In genomic region chr9:87514136-87514535, GRCh38 we compare ENCODE assay signal across 1 cellular context.
TF ChIP-seq lines count a peak whose summit lies in the region.

No MANE protein-coding gene starts in this region.

TF ChIP-seq in GM23338, 12 proteins besides CTCF, POLR2A, EP300 and RAD21 (continued from another document):
- TF ChIP-seq ZNF462 (CRISPR knock-in tag; IDR thresholded peaks at IDR 0.05) = no peak
- no peak for TF ChIP-seq NANOG (IDR thresholded peaks at IDR 0.05; ENCODE audit: borderline replicate concordance)
- no peak for TF ChIP-seq ZNF331 (CRISPR knock-in tag; IDR thresholded peaks at IDR 0.05; ENCODE audit: low read depth)
- TF ChIP-seq CREB1 (CRISPR knock-in tag; IDR thresholded peaks at IDR 0.05; ENCODE audit: low read depth) = no peak
- TF ChIP-seq JUNB (IDR thresholded peaks at IDR 0.05; ENCODE audit: unreplicated experiment) = no peak
- TF ChIP-seq EZH2phosphoT487 (IDR thresholded peaks at IDR 0.05; ENCODE audit: unreplicated experiment) = no peak
- no peak for TF ChIP-seq EZH2 (IDR thresholded peaks at IDR 0.05; ENCODE audit: low read depth, unreplicated experiment)
- TF ChIP-seq STAT1 (IDR thresholded peaks at IDR 0.05; ENCODE audit: unreplicated experiment) = no peak
- no peak for TF ChIP-seq ETS1 (IDR thresholded peaks at IDR 0.05)
